ENCODE assay signal across 1 cellular context in genomic region chr1:157367091-157367739, GRCh38.
TF ChIP-seq lines count a peak whose summit lies in the region.

No MANE protein-coding gene starts in this region.

TF ChIP-seq in K562, 482 proteins besides CTCF, POLR2A, EP300 and RAD21 (continued from another document):
- no peak for TF ChIP-seq HOMEZ (CRISPR knock-in tag; IDR thresholded peaks at IDR 0.05)
- peak; percentile 25; the same call in 1 of the 2 replicates for TF ChIP-seq CREM (IDR thresholded peaks at IDR 0.05; ENCODE audit: low read depth)
- no peak for TF ChIP-seq THAP7 (CRISPR knock-in tag; IDR thresholded peaks at IDR 0.05)
- no peak for TF ChIP-seq ZNF518B (CRISPR knock-in tag; IDR thresholded peaks at IDR 0.05)
